8 cellular contexts compared by ENCODE assay signal in genomic region chr17:65819810-65820209, GRCh38.
"Had no signal": no experiment of that assay in that cellular context is flagged by ENCODE, and none has a peak within 500 bp of the region (broad histone marks: within the 10 kb centered on the region; RNA-seq: fewer than 3 reads in every experiment).

No MANE protein-coding gene starts in this region.

- ATAC-seq: HCT116, K562 had no signal

- H2AFZ ChIP-seq: GM23248 had no signal

- FAIRE-seq: HTR-8/SVneo, K562 had no signal

- H3K4me1 ChIP-seq: HAP-1 had no signal

- H3K9me3 ChIP-seq: HAP-1 had no signal

- DNase-seq: GM23248, GOT3, H7, IMR-90 had no signal

- H3K4me3 ChIP-seq: GM23248, HAP-1, K562 had no signal

- H3K36me3 ChIP-seq: HAP-1 had no signal

- H3K9ac ChIP-seq: GM23248 had no signal

- H3K27ac ChIP-seq: GM23248 had no signal
